22 cellular contexts compared by ENCODE assay signal in the genomic region with DNA sequence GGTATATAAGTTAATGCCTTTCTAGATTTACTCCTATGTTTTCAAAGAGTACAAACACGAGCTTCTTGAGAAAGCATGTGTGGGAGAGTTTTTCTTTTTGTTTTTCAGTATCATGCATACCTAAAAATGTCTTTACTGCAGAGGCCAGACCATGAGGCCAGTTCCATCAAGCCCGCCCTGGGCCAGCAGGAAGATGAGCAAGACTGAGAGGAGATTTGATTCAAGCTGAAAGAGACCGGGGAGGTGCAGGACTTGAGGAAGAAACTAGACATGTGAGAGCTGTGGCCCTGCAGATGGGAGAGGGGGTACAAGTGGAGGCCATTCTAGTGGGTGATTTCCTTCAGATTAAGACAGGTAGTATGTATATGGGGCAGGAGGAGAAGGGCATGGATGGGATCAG. TPM values are rescaled to one million over a fixed set of nuclear protein-coding genes. Genes with fewer than 3 reads are reported as not detected.
DNase-seq lines count a peak whose midpoint lies in the region; ATAC-seq and TF ChIP-seq lines count a peak whose summit lies in the region.
"Had no signal": no experiment of that assay in that cellular context is flagged by ENCODE, and none has a peak within 500 bp of the region (broad histone marks: within the 10 kb centered on the region; RNA-seq: fewer than 3 reads in every experiment).

No MANE protein-coding gene starts in this region.

- no peaks in the 10 kb centered on the region for H3K36me3 Mint-ChIP-seq in activated T-helper 17 cell treated with anti-CD3 and anti-CD28 coated beads, Interleukin-2, amount 50 U/mL, for 72 hours (ENCODE audit: low read depth)

- no peaks in the 10 kb centered on the region for H3K27me3 Mint-ChIP-seq in activated T-helper 17 cell treated with anti-CD3 and anti-CD28 coated beads, Interleukin-2, amount 50 U/mL, for 72 hours

- peaks cover 4% of the 10 kb centered on the region for H3K9me3 Mint-ChIP-seq in activated T-helper 17 cell treated with anti-CD3 and anti-CD28 coated beads, Interleukin-2, amount 50 U/mL, for 72 hours
- H3K9me3 Mint-ChIP-seq: GM23338 had no signal

- no peaks in the 10 kb centered on the region for H3K4me1 Mint-ChIP-seq in activated T-helper 17 cell treated with anti-CD3 and anti-CD28 coated beads, Interleukin-2, amount 50 U/mL, for 72 hours

- no peak overlapping the region for H3K27ac Mint-ChIP-seq in activated T-helper 17 cell treated with anti-CD3 and anti-CD28 coated beads, Interleukin-2, amount 50 U/mL, for 72 hours
- H3K27ac Mint-ChIP-seq: GM23338 had no signal

- H3K4me3 ChIP-seq in GM12865 (ENCODE audit: low read depth, low read length), result no peak overlapping the region
- H3K4me3 ChIP-seq: GM23338, HAP-1, Peyer's patch had no signal

- H3K4me3 Mint-ChIP-seq in activated T-helper 17 cell treated with anti-CD3 and anti-CD28 coated beads, Interleukin-2, amount 50 U/mL, for 72 hours, result no peak overlapping the region
- H3K4me3 Mint-ChIP-seq: GM23338 had no signal

- peak; percentile 68 for DNase-seq in GM12865 (ENCODE audit: low read depth)
- DNase-seq in GM20000 (ENCODE audit: low spot score), result peak; percentile 20
- DNase-seq in activated gamma-delta T cell (lab: John Stamatoyannopoulos, UW), result no peak
- no peak for DNase-seq in inferior parietal cortex (ENCODE audit: extremely low spot score)
- no peak for DNase-seq in NOMO-1 treated with DMSO at 0.1 percent for 48 hours (lab: John Stamatoyannopoulos, UW; ENCODE audit: unreplicated experiment)
- DNase-seq in ureter (ENCODE audit: low spot score), result no peak
- DNase-seq: DMS53; GDM1; KG1; NCI-H1092 treated with DMSO at 0.1 percent for 48 hours; NCI-H146; NCI-H2029; NCI-H226; NCI-H510A treated with DMSO at 0.1 percent for 48 hours; NCI-H774; NK-92 treated with Interleukin-12 subunit alpha and Interleukin-12 subunit beta, amount 100 ng/mL, for 24 hours; Peyer's patch had no signal

- peak; percentile 89 for ATAC-seq in HG02852 (IDR thresholded peaks at IDR 0.05; ENCODE audit: unreplicated experiment)
- peak; percentile 45 for ATAC-seq in activated T-helper 17 cell treated with anti-CD3 and anti-CD28 coated beads, Interleukin-2, amount 50 U/mL, for 72 hours (replicated peaks)
- ATAC-seq: GM23338, SK-N-SH treated with all-trans-retinoic acid at 6 μM for 48 hours had no signal

- no peak for TF ChIP-seq CTCF in GM12865 (IDR thresholded peaks at IDR 0.05; ENCODE audit: insufficient read depth, low read depth, low read length, missing control alignments)
- no peak for TF ChIP-seq CTCF in GM20000 (IDR thresholded peaks at IDR 0.05; ENCODE audit: extremely low read depth, missing control alignments)

RNA-seq across cellular contexts. Expression of a gene that starts 33.4 kb away (rescaled TPM):
- total RNA-seq in activated T-helper 17 cell treated with anti-CD3 and anti-CD28 coated beads, Interleukin-2, amount 50 U/mL, for 72 hours, result 10 to 100 TPM; 40.9 to 53.0 TPM
- total RNA-seq in ureter, result 49.0 TPM

Comparison
In these comparisons a context has a peak if more than half of its experiments do, and no peak if none do; other contexts are left out.
1. DNase-seq: peak in GM12865 (single experiment) and GM20000 (single experiment); none in activated gamma-delta T cell (single experiment), inferior parietal cortex (single experiment), NOMO-1 treated with DMSO at 0.1 percent for 48 hours (single experiment) and ureter (single experiment).